13 cellular contexts compared by ENCODE assay signal in genomic region chr4:123744664-123745290, GRCh38.
DNase-seq lines count a peak whose midpoint lies in the region; ATAC-seq, FAIRE-seq and TF ChIP-seq lines count a peak whose summit lies in the region.
"Had no signal": no experiment of that assay in that cellular context is flagged by ENCODE, and none has a peak within 500 bp of the region (broad histone marks: within the 10 kb centered on the region; RNA-seq: fewer than 3 reads in every experiment).

No MANE protein-coding gene starts in this region.

- no peak overlapping the region for H3K9ac ChIP-seq in keratinocyte (ENCODE audit: control insufficient read depth, extremely low read depth, insufficient read depth, low read length)

- no peak for FAIRE-seq in keratinocyte (lab: Jason Lieb, UNC)

- no peaks in the 10 kb centered on the region for H3K9me1 ChIP-seq in keratinocyte (ENCODE audit: control insufficient read depth, extremely low read depth, insufficient read depth, low read length)

- no peaks in the 10 kb centered on the region for H3K27me3 ChIP-seq in keratinocyte (ENCODE audit: control insufficient read depth, extremely low read depth, insufficient read depth, low read length)
- no peaks in the 10 kb centered on the region for H3K27me3 ChIP-seq in gastrocnemius medialis
- no peaks in the 10 kb centered on the region for H3K27me3 ChIP-seq in foreskin keratinocyte

- TF ChIP-seq CTCF in brain (conservative IDR thresholded peaks at IDR 0.05) (no peak), keratinocyte (optimal IDR thresholded peaks at IDR 0.05 in 1 of 3, IDR thresholded peaks at IDR 0.05 in 1 of 3, conservative IDR thresholded peaks at IDR 0.05 in 1 of 3; ENCODE audit: extremely low read depth in 1 of 3, insufficient read depth in 2 of 3, low read length in 3 of 3) (no peak), gastrocnemius medialis (IDR thresholded peaks at IDR 0.05 in 4 of 5, conservative IDR thresholded peaks at IDR 0.05 in 1 of 5) (no peak), foreskin keratinocyte (conservative IDR thresholded peaks at IDR 0.05) (no peak)

- intact Hi-C loops in gastrocnemius medialis (cut with DNase I; ENCODE audit: low total_unique reads), result loop anchor here (10.0 kb wide), 2 partner anchors 60 to 350 kb away; partner anchors contain the start of gene SPRY1

- no peak overlapping the region for H3K4me3 ChIP-seq in keratinocyte (ENCODE audit: control insufficient read depth in 2 of 3, extremely low read depth in 1 of 3, insufficient read depth in 2 of 3, low read depth in 1 of 3, low read length in 3 of 3)
- H3K4me3 ChIP-seq in gastrocnemius medialis, result peak overlapping the region in 1 of 4 donors; percentile 34
- H3K4me3 ChIP-seq: SK-N-MC had no signal

- H3K27ac ChIP-seq in keratinocyte (ENCODE audit: control insufficient read depth, insufficient read depth, low read length) (no peak overlapping the region), gastrocnemius medialis (peak overlapping the region; percentile 47 to 65 (median 53)), foreskin keratinocyte (no peak overlapping the region)
- H3K27ac ChIP-seq: SK-N-MC had no signal

- in situ Hi-C loops in gastrocnemius medialis (cut with MboI; ENCODE audit: low sequenced_read_pairs in 4 of 4), result no loop called here

- no peaks in the 10 kb centered on the region for H3K36me3 Mint-ChIP-seq in brain

- peak; percentile 68 to 75 for ATAC-seq in gastrocnemius medialis
- no peak for ATAC-seq in foreskin keratinocyte

- H3K36me3 ChIP-seq in keratinocyte (ENCODE audit: control insufficient read depth in 2 of 2, extremely low read depth in 1 of 2, insufficient read depth in 2 of 2, low read length in 2 of 2) (no peaks in the 10 kb centered on the region), gastrocnemius medialis (no peaks in the 10 kb centered on the region)

- peaks cover 0 to 2% (median 0%) of the 10 kb centered on the region in 5 experiments for H3K9me3 Mint-ChIP-seq in brain

- dilution Hi-C loops in keratinocyte (cut with MboI; ENCODE audit: extremely low pct_ligation_motif_present, low sequenced_read_pairs), result no loop called here

- no peak for TF ChIP-seq POLR2A in gastrocnemius medialis (IDR thresholded peaks at IDR 0.05)

- peak overlapping the region in 4 of 5 experiments; percentile 45 to 87 (median 65) for H3K27ac Mint-ChIP-seq in brain

- peak; percentile 61 to 76 for DNase-seq in Kasumi-1 (lab: John Stamatoyannopoulos, UW)
- no peak for DNase-seq in keratinocyte (ENCODE audit: low read depth, low spot score)
- no peak for DNase-seq in gastrocnemius medialis
- no peak for DNase-seq in D341Med (ENCODE audit: low spot score)
- no peak for DNase-seq in activated effector memory CD4-positive, alpha-beta T cell treated with anti-CD3 and anti-CD28 coated beads, Interleukin-2, amount 50 U/mL, for 16 hours
- DNase-seq in RPMI8226, result no peak
- DNase-seq in foreskin keratinocyte, result no peak
- DNase-seq: activated CD8-positive, alpha-beta memory T cell treated with anti-CD3 and anti-CD28 coated beads, Interleukin-2, amount 50 U/mL, for 4 hours; DMS153; stimulated activated CD4-positive, alpha-beta T cell treated with anti-CD3 and anti-CD28 coated beads, Interleukin-12 subunit alpha, Interleukin-12 subunit beta, amount 100 ng/mL, for 4 hours; stimulated activated naive CD4-positive, alpha-beta T cell treated with Interleukin-2 at 50 U/mL for 16 hours had no signal

- no peaks in the 10 kb centered on the region for H3K27me3 Mint-ChIP-seq in brain

- no peaks in the 10 kb centered on the region for H4K20me1 ChIP-seq in keratinocyte (ENCODE audit: control insufficient read depth, extremely low read depth, insufficient read depth, low read length)

- H3K9me3 ChIP-seq in keratinocyte (ENCODE audit: control insufficient read depth, low read depth, low read length) (no peaks in the 10 kb centered on the region), gastrocnemius medialis (no peaks in the 10 kb centered on the region)

- no peaks in the 10 kb centered on the region for H3K79me2 ChIP-seq in keratinocyte (ENCODE audit: control insufficient read depth, insufficient read depth, low read length)

- peak overlapping the region; percentile 54 for H2AFZ ChIP-seq in keratinocyte (ENCODE audit: control insufficient read depth, low read length)

- H3K4me3 Mint-ChIP-seq in brain, result peak overlapping the region in 1 of 5 experiments; percentile 52

- no peak overlapping the region for H3K4me2 ChIP-seq in keratinocyte (ENCODE audit: control insufficient read depth, extremely low read depth, insufficient read depth, low read depth, low read length)

- H3K4me1 ChIP-seq in keratinocyte (ENCODE audit: control insufficient read depth, extremely low read depth, insufficient read depth, low read length) (no peaks in the 10 kb centered on the region), gastrocnemius medialis (peaks cover 32 to 33% of the 10 kb centered on the region in 2 donors), foreskin keratinocyte (no peaks in the 10 kb centered on the region)

- H3K4me1 Mint-ChIP-seq in brain, result peaks cover 52% of the 10 kb centered on the region

Comparison
In these comparisons a context has a peak if more than half of its experiments do, and no peak if none do; other contexts are left out.
1. DNase-seq: peak in Kasumi-1 (2 of 2); none in keratinocyte (single experiment), gastrocnemius medialis (0 of 2), D341Med (single experiment), activated effector memory CD4-positive, alpha-beta T cell treated with anti-CD3 and anti-CD28 coated beads, Interleukin-2, amount 50 U/mL, for 16 hours (single experiment), RPMI8226 (single experiment) and foreskin keratinocyte (0 of 2).
2. H3K27ac ChIP-seq: peak in gastrocnemius medialis (4 of 4); none in keratinocyte (single experiment) and foreskin keratinocyte (single experiment).